Comparison of ENCODE assay signal across 8 cellular contexts in genomic region chr6:53484409-53485280, GRCh38.
DNase-seq lines count a peak whose midpoint lies in the region; ATAC-seq, FAIRE-seq and TF ChIP-seq lines count a peak whose summit lies in the region.

No MANE protein-coding gene starts in this region.

- peak overlapping the region; percentile 3 for H3K4me2 ChIP-seq in endothelial cell of umbilical vein (ENCODE audit: insufficient read depth, low read length)

- H3K27ac ChIP-seq in CD4-positive, CD25-positive, alpha-beta regulatory T cell (ENCODE audit: insufficient read depth, low read length, poor library complexity, severe bottlenecking): no peak overlapping the region
- no peak overlapping the region for H3K27ac ChIP-seq in endothelial cell of umbilical vein (ENCODE audit: insufficient read depth, low read depth, low read length)

- H2AFZ ChIP-seq in endothelial cell of umbilical vein (ENCODE audit: low read depth, low read length): no peak overlapping the region

- POLR2A ChIA-PET in activated CD8-positive, alpha-beta T cell treated with anti-CD3 and anti-CD28 coated beads, Interleukin-2, amount 10 ng/mL, durations not matched to agents 7 days and 5 days (lab: Charles Lee): no interaction called here
- POLR2A ChIA-PET in endothelial cell of umbilical vein (lab: Charles Lee): interaction anchor here (0.6 kb wide), 1 partner anchor 310 kb away, joined by 10 read pairs; no protein-coding TSS in a partner anchor
- POLR2A ChIA-PET in naive thymus-derived CD8-positive, alpha-beta T cell (lab: Charles Lee): no interaction called here

- peak; percentile 53 to 72 for ATAC-seq in CD4-positive, CD25-positive, alpha-beta regulatory T cell (ENCODE audit: low read depth in 2 of 2)
- ATAC-seq in HG03175 (IDR thresholded peaks at IDR 0.05; ENCODE audit: unreplicated experiment): peak; percentile 51
- peak; percentile 51 for ATAC-seq in activated CD8-positive, alpha-beta T cell treated with anti-CD3 and anti-CD28 coated beads, Interleukin-2, amount 10 ng/mL, durations not matched to agents 7 days and 5 days
- ATAC-seq in naive thymus-derived CD8-positive, alpha-beta T cell: peak in 1 of 2 donors; percentile 50

- no peak for TF ChIP-seq POLR2A in endothelial cell of umbilical vein (IDR thresholded peaks at IDR 0.05; ENCODE audit: low read depth, low read length)

- DNase-seq in CD4-positive, CD25-positive, alpha-beta regulatory T cell: peak; percentile 58 to 82 (median 75)
- peak; percentile 29 for DNase-seq in NCI-H82 treated with DMSO at 0.1 percent for 48 hours (lab: John Stamatoyannopoulos, UW; ENCODE audit: unreplicated experiment)
- peak; percentile 82 for DNase-seq in activated CD8-positive, alpha-beta T cell treated with anti-CD3 and anti-CD28 coated beads, Interleukin-2, amount 10 ng/mL, durations not matched to agents 7 days and 5 days
- peak; percentile 84 for DNase-seq in endothelial cell of umbilical vein (ENCODE audit: low read depth, low spot score)
- DNase-seq in naive thymus-derived CD8-positive, alpha-beta T cell: peak; percentile 29 to 84 (median 65)
- peak; percentile 46 for DNase-seq in stimulated activated naive CD4-positive, alpha-beta T cell treated with Interleukin-2 at 50 U/mL for 16 hours (lab: John Stamatoyannopoulos, UW)
- no peak for DNase-seq in GOT3 (lab: John Stamatoyannopoulos, UW)

- intact Hi-C loops in endothelial cell of umbilical vein (cut with micrococcal nuclease): loop anchor here (1.0 to 10.0 kb wide), 7 partner anchors 47 to 669 kb away; partner anchors contain the start of gene GSTA4

- peaks cover 9 to 25% (median 18%) of the 10 kb centered on the region in 4 donors for H3K4me1 Mint-ChIP-seq in CD4-positive, CD25-positive, alpha-beta regulatory T cell
- peaks cover 17% of the 10 kb centered on the region for H3K4me1 Mint-ChIP-seq in activated CD8-positive, alpha-beta T cell treated with anti-CD3 and anti-CD28 coated beads, Interleukin-2, amount 10 ng/mL, durations not matched to agents 7 days and 5 days (ENCODE audit: low read depth)
- H3K4me1 Mint-ChIP-seq in naive thymus-derived CD8-positive, alpha-beta T cell: peaks cover 0 to 43% (median 3%) of the 10 kb centered on the region in 4 donors

- H3K36me3 Mint-ChIP-seq in CD4-positive, CD25-positive, alpha-beta regulatory T cell: no peaks in the 10 kb centered on the region
- no peaks in the 10 kb centered on the region for H3K36me3 Mint-ChIP-seq in activated CD8-positive, alpha-beta T cell treated with anti-CD3 and anti-CD28 coated beads, Interleukin-2, amount 10 ng/mL, durations not matched to agents 7 days and 5 days (ENCODE audit: low read depth)
- no peaks in the 10 kb centered on the region for H3K36me3 Mint-ChIP-seq in naive thymus-derived CD8-positive, alpha-beta T cell

- H3K9me1 ChIP-seq in endothelial cell of umbilical vein (replicated peaks; ENCODE audit: control insufficient read depth, extremely low read depth, insufficient read depth, low read length): no peaks in the 10 kb centered on the region

- CTCF ChIA-PET in activated CD8-positive, alpha-beta T cell treated with anti-CD3 and anti-CD28 coated beads, Interleukin-2, amount 10 ng/mL, durations not matched to agents 7 days and 5 days (lab: Charles Lee): interaction anchor here (0.7 to 4.3 kb wide), 48 partner anchors 9 to 760 kb away, joined by 3 to 84 read pairs (median 4); no protein-coding TSS in a partner anchor
- CTCF ChIA-PET in endothelial cell of umbilical vein (lab: Charles Lee): interaction anchor here (0.5 to 6.4 kb wide), 29 partner anchors 8 to 760 kb away, joined by 3 to 121 read pairs (median 4); no protein-coding TSS in a partner anchor

- no peaks in the 10 kb centered on the region for H3K36me3 ChIP-seq in CD4-positive, CD25-positive, alpha-beta regulatory T cell (ENCODE audit: control insufficient read depth, insufficient read depth, low read length)
- no peaks in the 10 kb centered on the region for H3K36me3 ChIP-seq in endothelial cell of umbilical vein (ENCODE audit: control insufficient read depth in 2 of 2, extremely low read depth in 1 of 2, insufficient read depth in 2 of 2, low read length in 2 of 2)

- FAIRE-seq in endothelial cell of umbilical vein (lab: Jason Lieb, UNC): peak; percentile 62

- H3K27ac Mint-ChIP-seq in CD4-positive, CD25-positive, alpha-beta regulatory T cell: no peak overlapping the region
- no peak overlapping the region for H3K27ac Mint-ChIP-seq in activated CD8-positive, alpha-beta T cell treated with anti-CD3 and anti-CD28 coated beads, Interleukin-2, amount 10 ng/mL, durations not matched to agents 7 days and 5 days
- H3K27ac Mint-ChIP-seq in naive thymus-derived CD8-positive, alpha-beta T cell: no peak overlapping the region

- BruUV-seq in endothelial cell of umbilical vein (replicated peaks; lab: Mats Ljungman, UMichigan): no TSS peak

- H3K4me3 Mint-ChIP-seq in CD4-positive, CD25-positive, alpha-beta regulatory T cell: no peak overlapping the region
- no peak overlapping the region for H3K4me3 Mint-ChIP-seq in activated CD8-positive, alpha-beta T cell treated with anti-CD3 and anti-CD28 coated beads, Interleukin-2, amount 10 ng/mL, durations not matched to agents 7 days and 5 days
- H3K4me3 Mint-ChIP-seq in naive thymus-derived CD8-positive, alpha-beta T cell: no peak overlapping the region

- no peaks in the 10 kb centered on the region for H3K79me2 ChIP-seq in endothelial cell of umbilical vein (ENCODE audit: control insufficient read depth, insufficient read depth, low read length)

- H3K9me3 Mint-ChIP-seq in CD4-positive, CD25-positive, alpha-beta regulatory T cell: peaks cover 0 to 1% (median 0%) of the 10 kb centered on the region in 7 donors
- no peaks in the 10 kb centered on the region for H3K9me3 Mint-ChIP-seq in activated CD8-positive, alpha-beta T cell treated with anti-CD3 and anti-CD28 coated beads, Interleukin-2, amount 10 ng/mL, durations not matched to agents 7 days and 5 days (ENCODE audit: insufficient read depth)
- H3K9me3 Mint-ChIP-seq in naive thymus-derived CD8-positive, alpha-beta T cell: no peaks in the 10 kb centered on the region

- peaks cover 14% of the 10 kb centered on the region for H3K27me3 ChIP-seq in CD4-positive, CD25-positive, alpha-beta regulatory T cell (ENCODE audit: control insufficient read depth, insufficient read depth, low read length)
- H3K27me3 ChIP-seq in endothelial cell of umbilical vein (ENCODE audit: control insufficient read depth in 2 of 2, insufficient read depth in 2 of 2, low read length in 2 of 2): peaks cover 10 to 25% of the 10 kb centered on the region in 2 experiments

- peaks cover 7% of the 10 kb centered on the region for H3K4me1 ChIP-seq in CD4-positive, CD25-positive, alpha-beta regulatory T cell (ENCODE audit: control insufficient read depth, insufficient read depth, low read length, poor library complexity, severe bottlenecking)
- H3K4me1 ChIP-seq in endothelial cell of umbilical vein (ENCODE audit: control insufficient read depth, extremely low read depth, insufficient read depth, low read length): no peaks in the 10 kb centered on the region

- no peak overlapping the region for H3K9ac ChIP-seq in endothelial cell of umbilical vein (replicated peaks; ENCODE audit: extremely low read depth, insufficient read depth, low read length)

- TF ChIP-seq CTCF in endothelial cell of umbilical vein (IDR thresholded peaks at IDR 0.05; ENCODE audit: extremely low read depth in 1 of 2, insufficient read depth in 1 of 2, low read depth in 1 of 2, low read length in 2 of 2): peak; percentile 73 to 75

- peak overlapping the region; percentile 27 for H3K4me3 ChIP-seq in CD4-positive, CD25-positive, alpha-beta regulatory T cell (ENCODE audit: low read depth, low read length)
- no peak overlapping the region for H3K4me3 ChIP-seq in endothelial cell of umbilical vein (replicated peaks in 1 of 3; ENCODE audit: insufficient read depth in 1 of 3, low read depth in 1 of 3, low read length in 3 of 3)

- dilution Hi-C loops in endothelial cell of umbilical vein (cut with MboI; ENCODE audit: extremely low pct_ligation_motif_present, low sequenced_read_pairs): no loop called here

- peaks cover 30% of the 10 kb centered on the region for H3K27me3 Mint-ChIP-seq in CD4-positive, CD25-positive, alpha-beta regulatory T cell
- peaks cover 21% of the 10 kb centered on the region for H3K27me3 Mint-ChIP-seq in activated CD8-positive, alpha-beta T cell treated with anti-CD3 and anti-CD28 coated beads, Interleukin-2, amount 10 ng/mL, durations not matched to agents 7 days and 5 days (ENCODE audit: low read depth)
- H3K27me3 Mint-ChIP-seq in naive thymus-derived CD8-positive, alpha-beta T cell: peaks cover 9 to 55% (median 24%) of the 10 kb centered on the region in 5 donors

- no peaks in the 10 kb centered on the region for H4K20me1 ChIP-seq in endothelial cell of umbilical vein (replicated peaks; ENCODE audit: control insufficient read depth, extremely low read depth, insufficient read depth, low read length)

- no peaks in the 10 kb centered on the region for H3K9me3 ChIP-seq in CD4-positive, CD25-positive, alpha-beta regulatory T cell (ENCODE audit: control insufficient read depth in 2 of 2, low read length in 2 of 2)
- H3K9me3 ChIP-seq in endothelial cell of umbilical vein (replicated peaks; ENCODE audit: control insufficient read depth, insufficient read depth, low read length): no peaks in the 10 kb centered on the region

TF ChIP-seq in endothelial cell of umbilical vein, 7 proteins besides CTCF, POLR2A, EP300 and RAD21:
- TF ChIP-seq FOS (IDR thresholded peaks at IDR 0.05; ENCODE audit: borderline replicate concordance, insufficient read depth, low read length) (no peak), JUN (IDR thresholded peaks at IDR 0.05; ENCODE audit: borderline replicate concordance, insufficient read depth, insufficient read length, low read depth) (no peak), EZH2 (IDR thresholded peaks at IDR 0.05; ENCODE audit: borderline replicate concordance, low read depth, low read length, severe bottlenecking) (no peak), MYC (IDR thresholded peaks at IDR 0.05; ENCODE audit: low read depth, low read length) (no peak), GATA2 (IDR thresholded peaks at IDR 0.05; ENCODE audit: insufficient read depth, insufficient read length, low read depth, low read length) (no peak), POLR2AphosphoS5 (IDR thresholded peaks at IDR 0.05; ENCODE audit: insufficient read depth, low read depth, low read length) (no peak)
- TF ChIP-seq, protein P1, sequence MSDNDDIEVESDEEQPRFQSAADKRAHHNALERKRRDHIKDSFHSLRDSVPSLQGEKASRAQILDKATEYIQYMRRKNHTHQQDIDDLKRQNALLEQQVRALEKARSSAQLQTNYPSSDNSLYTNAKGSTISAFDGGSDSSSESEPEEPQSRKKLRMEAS (IDR thresholded peaks at IDR 0.05; ENCODE audit: insufficient read depth, insufficient read length): no peak
TF ChIP-seq in endothelial cell of umbilical vein: peak in this region for 0.
